ENCODE assay signal across 8 cellular contexts in genomic region chr16:71883849-71884638, GRCh38. TPM values are rescaled to one million over a fixed set of nuclear protein-coding genes. Genes with fewer than 3 reads are reported as not detected.
A peak's percentile ranks its signal among the peaks of the same experiment; 100 is the strongest.
DNase-seq lines count a peak whose midpoint lies in the region; ATAC-seq and TF ChIP-seq lines count a peak whose summit lies in the region.

ZNF821 (minus strand) TSS chr16:71884182; CDS start chr16:71879946, 4,236 bp downstream.

- no peaks in the 10 kb centered on the region for H3K9me3 ChIP-seq in NT2/D1 (ENCODE audit: insufficient read depth, low read length)

- peak; percentile 68 for DNase-seq in CD1c-positive myeloid dendritic cell (ENCODE audit: extremely low spot score)
- DNase-seq in HK-2 (ENCODE audit: unreplicated experiment), result peak; percentile 66
- DNase-seq in NT2/D1 (ENCODE audit: low read depth, low spot score), result peak; percentile 77
- peak; percentile 75 for DNase-seq in activated T-cell treated with anti-CD3 and anti-CD28 coated beads for 48 hours (ENCODE audit: low read depth)
- DNase-seq in epithelial cell of proximal tubule (ENCODE audit: low read depth), result no peak
- peak; percentile 57 for DNase-seq in mucosa of gallbladder (ENCODE audit: low spot score)
- peak; percentile 44 for DNase-seq in stimulated activated CD8-positive, alpha-beta memory T cell treated with anti-CD3 and anti-CD28 coated beads, Interleukin-7, amount 100 ng/mL, for 24 hours (ENCODE audit: low read depth)

- peak within 1 kb of the TSS; percentile 86 for H3K9ac ChIP-seq in NT2/D1 (ENCODE audit: insufficient read length, low read depth)

- H3K36me3 ChIP-seq in NT2/D1 (ENCODE audit: insufficient read depth, insufficient read length, low read length), result peaks cover 13% of the 10 kb centered on the region

- H3K4me1 ChIP-seq in NT2/D1 (ENCODE audit: insufficient read depth, insufficient read length), result no peaks in the 10 kb centered on the region

- no peaks in the 10 kb centered on the region for H3K27me3 ChIP-seq in NT2/D1 (ENCODE audit: insufficient read depth, insufficient read length)

- H3K4me3 ChIP-seq in NT2/D1 (ENCODE audit: insufficient read length, low read depth), result peak within 1 kb of the TSS; percentile 76
- peak within 1 kb of the TSS; percentile 81 for H3K4me3 ChIP-seq in epithelial cell of proximal tubule (ENCODE audit: low read depth, low read length)

- no peak for TF ChIP-seq CTCF in epithelial cell of proximal tubule (conservative IDR thresholded peaks at IDR 0.05; ENCODE audit: low read depth, low read length)

- peak; percentile 48 for ATAC-seq in GM19372 (IDR thresholded peaks at IDR 0.05; ENCODE audit: low read depth, unreplicated experiment)

RNA-seq across cellular contexts. Expression of gene ZNF821, which starts in this region (rescaled TPM):
- total RNA-seq in epithelial cell of proximal tubule, result 6.4 and 17.6 TPM in 2 replicates
- total RNA-seq in mucosa of gallbladder, result 9.3 TPM
